In genomic region chr1:15523104-15523921, GRCh38 we compare ENCODE assay signal across 9 cellular contexts. TPM values are rescaled to one million over a fixed set of nuclear protein-coding genes. Genes with fewer than 3 reads are reported as not detected.
DNase-seq lines count a peak whose midpoint lies in the region; ATAC-seq, FAIRE-seq and TF ChIP-seq lines count a peak whose summit lies in the region.
"Had no signal": no experiment of that assay in that cellular context is flagged by ENCODE, and none has a peak within 500 bp of the region (broad histone marks: within the 10 kb centered on the region; RNA-seq: fewer than 3 reads in every experiment).

No MANE protein-coding gene starts in this region.

- ATAC-seq in GM21825 (IDR thresholded peaks at IDR 0.05; ENCODE audit: unreplicated experiment) (no peak), HG03520 (IDR thresholded peaks at IDR 0.05; ENCODE audit: unreplicated experiment) (no peak)

- H3K4me3 ChIP-seq in fibroblast of pulmonary artery (replicated peaks; ENCODE audit: low read depth, low read length) (peak overlapping the region; percentile 77), retinal pigment epithelial cell (ENCODE audit: low read length) (peak overlapping the region; percentile 82)

- no peak for TF ChIP-seq CTCF in fibroblast of pulmonary artery (IDR thresholded peaks at IDR 0.05; ENCODE audit: low read length, missing control alignments)
- TF ChIP-seq CTCF in retinal pigment epithelial cell (conservative IDR thresholded peaks at IDR 0.05; ENCODE audit: low read depth, low read length), result no peak

- DNase-seq in GM12891 (ENCODE audit: insufficient read length, low spot score) (no peak), SK-MEL-5 (ENCODE audit: low read depth, low spot score) (peak; percentile 41), fibroblast of pulmonary artery (ENCODE audit: low read depth) (no peak), retinal pigment epithelial cell (ENCODE audit: low read depth) (peak; percentile 18), NCI-H128 (lab: John Stamatoyannopoulos, UW; ENCODE audit: unreplicated experiment) (no peak)
- no peak for DNase-seq in central memory CD4-positive, alpha-beta T cell

- TF ChIP-seq POLR2A in GM12891 (IDR thresholded peaks at IDR 0.05; ENCODE audit: low read depth, low read length), result no peak

- FAIRE-seq in GM12891 (lab: Jason Lieb, UNC), result no peak

- in situ Hi-C loops in SK-MEL-5 (cut with HindIII; ENCODE audit: low pct_unique_long_range_greater_than_20kb, low sequenced_read_pairs), result no loop called here

TF ChIP-seq in GM12891, 5 proteins besides CTCF, POLR2A, EP300 and RAD21:
- TF ChIP-seq SPI1 (IDR thresholded peaks at IDR 0.05; ENCODE audit: low read depth, low read length), result peak; percentile 88
- no peak for TF ChIP-seq POU2F2 (IDR thresholded peaks at IDR 0.05; ENCODE audit: low read depth, low read length)

RNA-seq across cellular contexts. Expression of gene CASP9, which starts 0.7 kb away (rescaled TPM):
- polyA plus RNA-seq in GM12891 (2012; ENCODE audit: low read depth, missing spikeins), result 6.1 TPM
- 14.7 and 17.1 TPM in 2 replicates for total RNA-seq in SK-MEL-5 (2014; rRNA removed; shearing (Covaris generic))
- 12.9 and 18.9 TPM in 2 replicates for polyA plus RNA-seq in SK-MEL-5 (2015; cell fraction: cytosol; rRNA removed)
- 13.4 and 14.6 TPM in 2 replicates for polyA plus RNA-seq in SK-MEL-5 (2015; cell fraction: nucleus; rRNA removed)

RNA-seq across cellular contexts. Expression of gene DNAJC16, which starts 3.3 kb away (rescaled TPM):
- 3.8 TPM for polyA plus RNA-seq in GM12891 (2012; ENCODE audit: low read depth, missing spikeins)
- 11.5 and 15.1 TPM in 2 replicates for total RNA-seq in SK-MEL-5 (2014; rRNA removed; shearing (Covaris generic))
- 10.4 and 17.1 TPM in 2 replicates for polyA plus RNA-seq in SK-MEL-5 (2015; cell fraction: cytosol; rRNA removed)
- 27.5 and 30.6 TPM in 2 replicates for polyA plus RNA-seq in SK-MEL-5 (2015; cell fraction: nucleus; rRNA removed)

RNA-seq across cellular contexts. Expression of gene CELA2B, which starts 47.4 kb away (rescaled TPM):
- not detected for polyA plus RNA-seq in GM12891 (2012; ENCODE audit: low read depth, missing spikeins)
- total RNA-seq in SK-MEL-5 (2014; rRNA removed; shearing (Covaris generic)), result not detected in 2 replicates
- not detected in 2 replicates for polyA plus RNA-seq in SK-MEL-5 (2015; cell fraction: cytosol; rRNA removed)
- polyA plus RNA-seq in SK-MEL-5 (2015; cell fraction: nucleus; rRNA removed), result not detected in 2 replicates
- total RNA-seq: T-helper 1 cell treated with Interleukin-12 subunit alpha and Interleukin-12 subunit beta and Interleukin-4 antibody, amounts not matched to agents 30 ng/mL and 1 ng/mL, for 36 hours had no signal

Comparison
In these comparisons a context has a peak if more than half of its experiments do, and no peak if none do; other contexts are left out.
1. DNase-seq: peak in SK-MEL-5 (single experiment) and retinal pigment epithelial cell (single experiment); none in GM12891 (single experiment), fibroblast of pulmonary artery (single experiment), NCI-H128 (single experiment) and central memory CD4-positive, alpha-beta T cell (single experiment).